8 cellular contexts compared by ENCODE assay signal in the genomic region with DNA sequence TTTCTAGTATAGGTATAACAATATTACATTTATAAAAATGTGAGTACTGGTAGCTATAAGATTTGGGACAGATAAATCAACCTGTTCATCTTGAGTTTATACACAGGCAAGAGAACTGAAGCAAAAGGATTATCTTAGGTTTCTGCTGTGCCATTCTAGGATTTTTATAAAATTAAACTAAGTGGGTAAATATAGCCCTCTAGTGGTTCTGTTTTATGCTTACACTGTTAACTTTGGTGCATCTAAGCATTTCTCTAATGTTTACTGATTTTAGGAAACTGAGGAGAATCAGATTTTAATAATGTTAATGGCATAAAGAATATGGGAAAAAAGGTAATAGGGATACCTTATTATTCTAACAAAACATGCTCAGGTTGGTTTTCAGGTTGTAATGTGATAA. TPM values are rescaled to one million over a fixed set of nuclear protein-coding genes. Genes with fewer than 3 reads are reported as not detected.
A peak's percentile ranks its signal among the peaks of the same experiment; 100 is the strongest.
DNase-seq lines count a peak whose midpoint lies in the region; ATAC-seq and TF ChIP-seq lines count a peak whose summit lies in the region.

No MANE protein-coding gene starts in this region.

- peak; percentile 50 for TF ChIP-seq CTCF in activated CD8-positive, alpha-beta T cell treated with anti-CD3 and anti-CD28 coated beads for 36 hours (IDR thresholded peaks at IDR 0.05)

- POLR2A ChIA-PET in activated CD8-positive, alpha-beta T cell treated with anti-CD3 and anti-CD28 coated beads for 36 hours (lab: Charles Lee), result no interaction called here
- POLR2A ChIA-PET in activated CD8-positive, alpha-beta T cell treated with anti-CD3 and anti-CD28 coated beads, Interleukin-2, amount 10 ng/mL, durations not matched to agents 7 days and 5 days (lab: Charles Lee), result no interaction called here

- intact Hi-C loops in activated CD8-positive, alpha-beta T cell treated with anti-CD3 and anti-CD28 coated beads for 36 hours (cut with micrococcal nuclease), result no loop called here

- no peak for DNase-seq in activated CD8-positive, alpha-beta T cell treated with anti-CD3 and anti-CD28 coated beads for 36 hours
- no peak for DNase-seq in activated CD8-positive, alpha-beta T cell treated with anti-CD3 and anti-CD28 coated beads, Interleukin-2, amount 10 ng/mL, durations not matched to agents 7 days and 5 days
- DNase-seq in amniotic epithelial cell (ENCODE audit: low read depth) (peak; percentile 31), left kidney (ENCODE audit: low read depth, low spot score) (peak; percentile 12), GF-D8 (lab: John Stamatoyannopoulos, UW) (no peak), NCI-H2029 (lab: John Stamatoyannopoulos, UW) (no peak)
- no peak for DNase-seq in stimulated activated CD8-positive, alpha-beta memory T cell treated with anti-CD3 and anti-CD28 coated beads, Interleukin-4, amount 100 ng/mL, for 48 hours

- no peak for ATAC-seq in activated CD8-positive, alpha-beta T cell treated with anti-CD3 and anti-CD28 coated beads for 36 hours
- no peak for ATAC-seq in activated CD8-positive, alpha-beta T cell treated with anti-CD3 and anti-CD28 coated beads, Interleukin-2, amount 10 ng/mL, durations not matched to agents 7 days and 5 days
- peak; percentile 70 for ATAC-seq in HG03280 (IDR thresholded peaks at IDR 0.05; ENCODE audit: unreplicated experiment)

- no peaks in the 10 kb centered on the region for H3K9me3 Mint-ChIP-seq in activated CD8-positive, alpha-beta T cell treated with anti-CD3 and anti-CD28 coated beads for 36 hours
- no peaks in the 10 kb centered on the region for H3K9me3 Mint-ChIP-seq in activated CD8-positive, alpha-beta T cell treated with anti-CD3 and anti-CD28 coated beads, Interleukin-2, amount 10 ng/mL, durations not matched to agents 7 days and 5 days (ENCODE audit: insufficient read depth)

- H3K27me3 Mint-ChIP-seq in activated CD8-positive, alpha-beta T cell treated with anti-CD3 and anti-CD28 coated beads for 36 hours, result no peaks in the 10 kb centered on the region
- H3K27me3 Mint-ChIP-seq in activated CD8-positive, alpha-beta T cell treated with anti-CD3 and anti-CD28 coated beads, Interleukin-2, amount 10 ng/mL, durations not matched to agents 7 days and 5 days (ENCODE audit: low read depth), result no peaks in the 10 kb centered on the region

- CTCF ChIA-PET in activated CD8-positive, alpha-beta T cell treated with anti-CD3 and anti-CD28 coated beads for 36 hours (lab: Charles Lee), result interaction anchor here (0.6 to 3.0 kb wide), 12 partner anchors 10 to 407 kb away, joined by 3 to 17 read pairs (median 3); no protein-coding TSS in a partner anchor
- CTCF ChIA-PET in activated CD8-positive, alpha-beta T cell treated with anti-CD3 and anti-CD28 coated beads, Interleukin-2, amount 10 ng/mL, durations not matched to agents 7 days and 5 days (lab: Charles Lee), result interaction anchor here (0.7 to 4.0 kb wide), 15 partner anchors 8 to 437 kb away, joined by 3 to 20 read pairs (median 4); a partner anchor contains a TSS

- peaks cover 6% of the 10 kb centered on the region for H3K4me1 Mint-ChIP-seq in activated CD8-positive, alpha-beta T cell treated with anti-CD3 and anti-CD28 coated beads for 36 hours (ENCODE audit: low read depth)
- no peaks in the 10 kb centered on the region for H3K4me1 Mint-ChIP-seq in activated CD8-positive, alpha-beta T cell treated with anti-CD3 and anti-CD28 coated beads, Interleukin-2, amount 10 ng/mL, durations not matched to agents 7 days and 5 days (ENCODE audit: low read depth)

- H3K4me3 Mint-ChIP-seq in activated CD8-positive, alpha-beta T cell treated with anti-CD3 and anti-CD28 coated beads for 36 hours, result no peak overlapping the region
- H3K4me3 Mint-ChIP-seq in activated CD8-positive, alpha-beta T cell treated with anti-CD3 and anti-CD28 coated beads, Interleukin-2, amount 10 ng/mL, durations not matched to agents 7 days and 5 days, result no peak overlapping the region

- H3K36me3 Mint-ChIP-seq in activated CD8-positive, alpha-beta T cell treated with anti-CD3 and anti-CD28 coated beads for 36 hours (ENCODE audit: low read depth), result peaks cover 19% of the 10 kb centered on the region
- H3K36me3 Mint-ChIP-seq in activated CD8-positive, alpha-beta T cell treated with anti-CD3 and anti-CD28 coated beads, Interleukin-2, amount 10 ng/mL, durations not matched to agents 7 days and 5 days (ENCODE audit: low read depth), result peaks cover 17% of the 10 kb centered on the region

- no peak overlapping the region for H3K27ac Mint-ChIP-seq in activated CD8-positive, alpha-beta T cell treated with anti-CD3 and anti-CD28 coated beads for 36 hours
- no peak overlapping the region for H3K27ac Mint-ChIP-seq in activated CD8-positive, alpha-beta T cell treated with anti-CD3 and anti-CD28 coated beads, Interleukin-2, amount 10 ng/mL, durations not matched to agents 7 days and 5 days

RNA-seq across cellular contexts. Expression of a gene that starts 1.1 kb away (rescaled TPM):
- not detected for total RNA-seq in activated CD8-positive, alpha-beta T cell treated with anti-CD3 and anti-CD28 coated beads for 36 hours
- total RNA-seq in activated CD8-positive, alpha-beta T cell treated with anti-CD3 and anti-CD28 coated beads, Interleukin-2, amount 10 ng/mL, durations not matched to agents 7 days and 5 days, result under 1 TPM in 1 of 2 experiments, not detected in 1; 0.26 TPM

RNA-seq across cellular contexts. Expression of a gene that starts 11.2 kb away (rescaled TPM):
- total RNA-seq in activated CD8-positive, alpha-beta T cell treated with anti-CD3 and anti-CD28 coated beads for 36 hours, result 10 to 100 TPM; 36.4 to 42.1 TPM
- total RNA-seq in activated CD8-positive, alpha-beta T cell treated with anti-CD3 and anti-CD28 coated beads, Interleukin-2, amount 10 ng/mL, durations not matched to agents 7 days and 5 days, result 10 to 100 TPM; 24.1 to 27.2 TPM

RNA-seq across cellular contexts. Expression of a gene that starts 21.2 kb away (rescaled TPM):
- under 1 TPM; 0.13 to 0.16 TPM for total RNA-seq in activated CD8-positive, alpha-beta T cell treated with anti-CD3 and anti-CD28 coated beads for 36 hours
- under 1 TPM; 0.16 TPM for total RNA-seq in activated CD8-positive, alpha-beta T cell treated with anti-CD3 and anti-CD28 coated beads, Interleukin-2, amount 10 ng/mL, durations not matched to agents 7 days and 5 days

RNA-seq across cellular contexts. Expression of a gene that starts 24.9 kb away (rescaled TPM):
- not detected for total RNA-seq in activated CD8-positive, alpha-beta T cell treated with anti-CD3 and anti-CD28 coated beads for 36 hours
- total RNA-seq in activated CD8-positive, alpha-beta T cell treated with anti-CD3 and anti-CD28 coated beads, Interleukin-2, amount 10 ng/mL, durations not matched to agents 7 days and 5 days, result not detected

Comparison
In these comparisons a context has a peak if more than half of its experiments do, and no peak if none do; other contexts are left out.
1. DNase-seq: peak in amniotic epithelial cell (single experiment) and left kidney (single experiment); none in activated CD8-positive, alpha-beta T cell treated with anti-CD3 and anti-CD28 coated beads for 36 hours (single experiment), activated CD8-positive, alpha-beta T cell treated with anti-CD3 and anti-CD28 coated beads, Interleukin-2, amount 10 ng/mL, durations not matched to agents 7 days and 5 days (single experiment), stimulated activated CD8-positive, alpha-beta memory T cell treated with anti-CD3 and anti-CD28 coated beads, Interleukin-4, amount 100 ng/mL, for 48 hours (single experiment), GF-D8 (single experiment) and NCI-H2029 (single experiment).